Comparison of ENCODE assay signal across 22 cellular contexts in the genomic region with DNA sequence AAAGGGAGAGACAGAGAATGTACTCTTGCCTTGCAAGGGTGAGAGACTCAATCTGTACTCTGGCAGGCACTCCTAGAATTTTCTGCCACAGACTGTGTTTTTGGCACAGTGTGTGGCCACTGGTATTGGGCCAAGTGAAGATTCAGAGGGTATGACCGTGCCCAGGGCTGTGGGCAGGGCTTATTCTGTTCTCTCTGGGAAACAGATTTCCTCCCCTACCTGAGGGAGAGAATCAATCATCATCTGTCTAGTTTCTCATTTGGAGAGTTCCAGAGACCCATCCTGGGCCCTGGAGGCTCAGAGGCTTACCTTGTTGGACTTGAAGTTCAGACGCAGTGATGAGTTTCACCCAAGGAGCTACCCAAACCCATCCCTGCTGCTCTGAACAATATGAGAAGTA. TPM values are rescaled to one million over a fixed set of nuclear protein-coding genes. Genes with fewer than 3 reads are reported as not detected.
DNase-seq lines count a peak whose midpoint lies in the region; ATAC-seq and TF ChIP-seq lines count a peak whose summit lies in the region.
"Had no signal": no experiment of that assay in that cellular context is flagged by ENCODE, and none has a peak within 500 bp of the region (broad histone marks: within the 10 kb centered on the region; RNA-seq: fewer than 3 reads in every experiment).

No MANE protein-coding gene starts in this region.

- TF ChIP-seq CTCF in neural progenitor cell (IDR thresholded peaks at IDR 0.05), result no peak

- no peak overlapping the region for H3K4me3 ChIP-seq in neural progenitor cell
- H3K4me3 ChIP-seq: PC-9, psoas muscle, smooth muscle cell, upper lobe of right lung had no signal

- H2AFZ ChIP-seq in neural progenitor cell (replicated peaks), result no peak overlapping the region
- H2AFZ ChIP-seq: PC-9 had no signal

- no peaks in the 10 kb centered on the region for H4K20me1 ChIP-seq in neural progenitor cell (ENCODE audit: low read depth)

- H3K9ac ChIP-seq in neural progenitor cell, result no peak overlapping the region

- ATAC-seq in left cardiac atrium (peak; percentile 59 to 85), Right ventricle myocardium inferior (no peak), SK-N-SH treated with all-trans-retinoic acid at 6 μM for 48 hours (peak; percentile 48; the same call in 2 of the 3 replicates), esophagus mucosa (peak; percentile 88), GM19023 (IDR thresholded peaks at IDR 0.05; ENCODE audit: unreplicated experiment) (no peak)
- ATAC-seq: psoas muscle, upper lobe of right lung had no signal

- H3K4me1 Mint-ChIP-seq in neural progenitor cell, result no peaks in the 10 kb centered on the region
- H3K4me1 Mint-ChIP-seq: nephron had no signal

- no peaks in the 10 kb centered on the region for H3K9me3 ChIP-seq in neural progenitor cell (ENCODE audit: low read depth)
- H3K9me3 ChIP-seq: BE2C, psoas muscle, upper lobe of right lung had no signal

- no peaks in the 10 kb centered on the region for H3K4me1 ChIP-seq in neural progenitor cell
- H3K4me1 ChIP-seq: psoas muscle, upper lobe of right lung had no signal

- H3K36me3 ChIP-seq in neural progenitor cell, result no peaks in the 10 kb centered on the region
- H3K36me3 ChIP-seq: BE2C had no signal

- no peaks in the 10 kb centered on the region for H3F3A ChIP-seq in neural progenitor cell (ENCODE audit: low read depth)

- intact Hi-C loops in left cardiac atrium (cut with DNase I), result no loop called here
- intact Hi-C loops in Right ventricle myocardium inferior (cut with DNase I), result no loop called here

- no peaks in the 10 kb centered on the region for H3K9me3 Mint-ChIP-seq in neural progenitor cell
- H3K9me3 Mint-ChIP-seq: activated T-cell treated with anti-CD3 and anti-CD28 coated beads, Interleukin-2, amount 50 U/mL, for 24 hours; mesothelial cell of epicardium; nephron had no signal

- H3K27ac Mint-ChIP-seq in neural progenitor cell, result no peak overlapping the region
- H3K27ac Mint-ChIP-seq: activated T-cell treated with anti-CD3 and anti-CD28 coated beads, Interleukin-2, amount 50 U/mL, for 24 hours; mesothelial cell of epicardium; nephron had no signal

- H3K4me2 ChIP-seq in neural progenitor cell, result no peak overlapping the region
- H3K4me2 ChIP-seq: PC-9, smooth muscle cell had no signal

- H3K79me2 ChIP-seq in neural progenitor cell (ENCODE audit: low read depth), result no peaks in the 10 kb centered on the region

- H3K36me3 Mint-ChIP-seq in neural progenitor cell, result no peaks in the 10 kb centered on the region

- H3K27ac ChIP-seq in neural progenitor cell, result no peak overlapping the region
- H3K27ac ChIP-seq: PC-9, psoas muscle, upper lobe of right lung had no signal

- no peaks in the 10 kb centered on the region for H3K27me3 Mint-ChIP-seq in neural progenitor cell (ENCODE audit: insufficient read depth, low read depth)
- H3K27me3 Mint-ChIP-seq: activated T-cell treated with anti-CD3 and anti-CD28 coated beads, Interleukin-2, amount 50 U/mL, for 24 hours had no signal

- no peaks in the 10 kb centered on the region for H3K27me3 ChIP-seq in neural progenitor cell
- H3K27me3 ChIP-seq: BE2C, upper lobe of right lung had no signal

- DNase-seq in left cardiac atrium (no peak), Right ventricle myocardium inferior (ENCODE audit: missing footprints) (no peak), NCI-H146 (lab: John Stamatoyannopoulos, UW) (no peak), neural progenitor cell (ENCODE audit: low spot score) (no peak)
- DNase-seq in stimulated activated CD4-positive, alpha-beta T cell treated with anti-CD3 and anti-CD28 coated beads, Interleukin-15, amount 100 ng/mL, for 24 hours, result no peak
- DNase-seq: activated CD4-positive, CD25-positive, alpha-beta regulatory T cell treated with anti-CD3 and anti-CD28 coated beads, Interleukin-2, amount 50 U/mL, for 72 hours; activated naive CD4-positive, alpha-beta T cell; activated T-cell treated with anti-CD3 and anti-CD28 coated beads, Interleukin-2, amount 50 U/mL, for 24 hours; amygdala; BE2C; NCI-H1105; NCI-H2107; NCI-H526 treated with DMSO at 0.1 percent for 48 hours; PC-9; psoas muscle; upper lobe of right lung had no signal

- H3K4me3 Mint-ChIP-seq in neural progenitor cell, result no peak overlapping the region
- H3K4me3 Mint-ChIP-seq: activated T-cell treated with anti-CD3 and anti-CD28 coated beads, Interleukin-2, amount 50 U/mL, for 24 hours; mesothelial cell of epicardium; nephron had no signal

TF ChIP-seq in SK-N-SH treated with all-trans-retinoic acid at 6 μM for 48 hours, 23 proteins besides CTCF, POLR2A, EP300 and RAD21:
- TF ChIP-seq TCF4 (CRISPR knock-in tag; IDR thresholded peaks at IDR 0.05; ENCODE audit: borderline replicate concordance) (no peak), CSDC2 (CRISPR knock-in tag; IDR thresholded peaks at IDR 0.05) (no peak), PPARA (CRISPR knock-in tag; IDR thresholded peaks at IDR 0.05; ENCODE audit: borderline replicate concordance) (no peak), OSR1 (CRISPR knock-in tag; IDR thresholded peaks at IDR 0.05) (no peak), TOX (CRISPR knock-in tag; IDR thresholded peaks at IDR 0.05; ENCODE audit: borderline replicate concordance) (no peak), ZNF565 (CRISPR knock-in tag; conservative IDR thresholded peaks at IDR 0.05; ENCODE audit: low read depth) (no peak), ARNTL (CRISPR knock-in tag; IDR thresholded peaks at IDR 0.05; ENCODE audit: borderline replicate concordance, low read depth) (no peak), ZFP3 (CRISPR knock-in tag; IDR thresholded peaks at IDR 0.05) (no peak), RARB (CRISPR knock-in tag; IDR thresholded peaks at IDR 0.05) (no peak)
- TF ChIP-seq, protein P1, sequence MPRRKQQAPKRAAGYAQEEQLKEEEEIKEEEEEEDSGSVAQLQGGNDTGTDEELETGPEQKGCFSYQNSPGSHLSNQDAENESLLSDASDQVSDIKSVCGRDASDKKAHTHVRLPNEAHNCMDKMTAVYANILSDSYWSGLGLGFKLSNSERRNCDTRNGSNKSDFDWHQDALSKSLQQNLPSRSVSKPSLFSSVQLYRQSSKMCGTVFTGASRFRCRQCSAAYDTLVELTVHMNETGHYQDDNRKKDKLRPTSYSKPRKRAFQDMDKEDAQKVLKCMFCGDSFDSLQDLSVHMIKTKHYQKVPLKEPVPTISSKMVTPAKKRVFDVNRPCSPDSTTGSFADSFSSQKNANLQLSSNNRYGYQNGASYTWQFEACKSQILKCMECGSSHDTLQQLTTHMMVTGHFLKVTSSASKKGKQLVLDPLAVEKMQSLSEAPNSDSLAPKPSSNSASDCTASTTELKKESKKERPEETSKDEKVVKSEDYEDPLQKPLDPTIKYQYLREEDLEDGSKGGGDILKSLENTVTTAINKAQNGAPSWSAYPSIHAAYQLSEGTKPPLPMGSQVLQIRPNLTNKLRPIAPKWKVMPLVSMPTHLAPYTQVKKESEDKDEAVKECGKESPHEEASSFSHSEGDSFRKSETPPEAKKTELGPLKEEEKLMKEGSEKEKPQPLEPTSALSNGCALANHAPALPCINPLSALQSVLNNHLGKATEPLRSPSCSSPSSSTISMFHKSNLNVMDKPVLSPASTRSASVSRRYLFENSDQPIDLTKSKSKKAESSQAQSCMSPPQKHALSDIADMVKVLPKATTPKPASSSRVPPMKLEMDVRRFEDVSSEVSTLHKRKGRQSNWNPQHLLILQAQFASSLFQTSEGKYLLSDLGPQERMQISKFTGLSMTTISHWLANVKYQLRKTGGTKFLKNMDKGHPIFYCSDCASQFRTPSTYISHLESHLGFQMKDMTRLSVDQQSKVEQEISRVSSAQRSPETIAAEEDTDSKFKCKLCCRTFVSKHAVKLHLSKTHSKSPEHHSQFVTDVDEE (CRISPR knock-in tag; IDR thresholded peaks at IDR 0.05), result no peak
- TF ChIP-seq, protein P2, sequence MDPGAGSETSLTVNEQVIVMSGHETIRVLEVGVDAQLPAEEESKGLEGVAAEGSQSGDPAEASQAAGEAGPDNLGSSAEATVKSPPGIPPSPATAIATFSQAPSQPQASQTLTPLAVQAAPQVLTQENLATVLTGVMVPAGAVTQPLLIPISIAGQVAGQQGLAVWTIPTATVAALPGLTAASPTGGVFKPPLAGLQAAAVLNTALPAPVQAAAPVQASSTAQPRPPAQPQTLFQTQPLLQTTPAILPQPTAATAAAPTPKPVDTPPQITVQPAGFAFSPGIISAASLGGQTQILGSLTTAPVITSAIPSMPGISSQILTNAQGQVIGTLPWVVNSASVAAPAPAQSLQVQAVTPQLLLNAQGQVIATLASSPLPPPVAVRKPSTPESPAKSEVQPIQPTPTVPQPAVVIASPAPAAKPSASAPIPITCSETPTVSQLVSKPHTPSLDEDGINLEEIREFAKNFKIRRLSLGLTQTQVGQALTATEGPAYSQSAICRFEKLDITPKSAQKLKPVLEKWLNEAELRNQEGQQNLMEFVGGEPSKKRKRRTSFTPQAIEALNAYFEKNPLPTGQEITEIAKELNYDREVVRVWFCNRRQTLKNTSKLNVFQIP (CRISPR knock-in tag; IDR thresholded peaks at IDR 0.05; ENCODE audit: borderline replicate concordance, low read depth), result no peak
- TF ChIP-seq, protein P3, sequence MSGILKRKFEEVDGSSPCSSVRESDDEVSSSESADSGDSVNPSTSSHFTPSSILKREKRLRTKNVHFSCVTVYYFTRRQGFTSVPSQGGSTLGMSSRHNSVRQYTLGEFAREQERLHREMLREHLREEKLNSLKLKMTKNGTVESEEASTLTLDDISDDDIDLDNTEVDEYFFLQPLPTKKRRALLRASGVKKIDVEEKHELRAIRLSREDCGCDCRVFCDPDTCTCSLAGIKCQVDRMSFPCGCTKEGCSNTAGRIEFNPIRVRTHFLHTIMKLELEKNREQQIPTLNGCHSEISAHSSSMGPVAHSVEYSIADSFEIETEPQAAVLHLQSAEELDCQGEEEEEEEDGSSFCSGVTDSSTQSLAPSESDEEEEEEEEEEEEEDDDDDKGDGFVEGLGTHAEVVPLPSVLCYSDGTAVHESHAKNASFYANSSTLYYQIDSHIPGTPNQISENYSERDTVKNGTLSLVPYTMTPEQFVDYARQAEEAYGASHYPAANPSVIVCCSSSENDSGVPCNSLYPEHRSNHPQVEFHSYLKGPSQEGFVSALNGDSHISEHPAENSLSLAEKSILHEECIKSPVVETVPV (CRISPR knock-in tag; IDR thresholded peaks at IDR 0.05), result no peak

RNA-seq across cellular contexts. Expression of gene CSTA, which starts 28.2 kb away (rescaled TPM):
- 1 to 10 TPM; 3.8 to 9.3 TPM for total RNA-seq in left cardiac atrium
- 2.5 TPM for total RNA-seq in Right ventricle myocardium inferior
- total RNA-seq in esophagus mucosa, result 2,321 TPM
- not detected in 2 replicates for total RNA-seq in neural progenitor cell (ENCODE audit: low replicate concordance)
- total RNA-seq: mesothelial cell of epicardium had no signal

RNA-seq across cellular contexts. Expression of gene MIX23, which starts 29.8 kb away (rescaled TPM):
- total RNA-seq in left cardiac atrium (10 to 100 TPM; 23.5 to 28.7 TPM), Right ventricle myocardium inferior (25.6 TPM), esophagus mucosa (43.3 TPM), neural progenitor cell (ENCODE audit: low replicate concordance) (52.9 and 104 TPM in 2 replicates)

RNA-seq across cellular contexts. Expression of gene FAM162A, which starts 30.8 kb away (rescaled TPM):
- 100 to 1,000 TPM; 118 to 144 TPM for total RNA-seq in left cardiac atrium
- 141 TPM for total RNA-seq in Right ventricle myocardium inferior
- 106 TPM for total RNA-seq in esophagus mucosa
- 29.3 and 66.1 TPM in 2 replicates for total RNA-seq in neural progenitor cell (ENCODE audit: low replicate concordance)

Comparison
In these comparisons a context has a peak if more than half of its experiments do, and no peak if none do; other contexts are left out.
1. ATAC-seq: peak in left cardiac atrium (2 of 2), SK-N-SH treated with all-trans-retinoic acid at 6 μM for 48 hours (single experiment) and esophagus mucosa (single experiment); none in Right ventricle myocardium inferior (single experiment) and GM19023 (single experiment).
2. RNA of gene CSTA, which starts 28.2 kb away (total RNA-seq): 2,321 TPM in esophagus mucosa (single experiment); 3.8 to 9.3 TPM in left cardiac atrium, 2.5 TPM in Right ventricle myocardium inferior (single experiment) and not detected in neural progenitor cell; every median in the first group is over 100 times any median in the second.